Comparison of ENCODE assay signal across 9 cellular contexts in the genomic region with DNA sequence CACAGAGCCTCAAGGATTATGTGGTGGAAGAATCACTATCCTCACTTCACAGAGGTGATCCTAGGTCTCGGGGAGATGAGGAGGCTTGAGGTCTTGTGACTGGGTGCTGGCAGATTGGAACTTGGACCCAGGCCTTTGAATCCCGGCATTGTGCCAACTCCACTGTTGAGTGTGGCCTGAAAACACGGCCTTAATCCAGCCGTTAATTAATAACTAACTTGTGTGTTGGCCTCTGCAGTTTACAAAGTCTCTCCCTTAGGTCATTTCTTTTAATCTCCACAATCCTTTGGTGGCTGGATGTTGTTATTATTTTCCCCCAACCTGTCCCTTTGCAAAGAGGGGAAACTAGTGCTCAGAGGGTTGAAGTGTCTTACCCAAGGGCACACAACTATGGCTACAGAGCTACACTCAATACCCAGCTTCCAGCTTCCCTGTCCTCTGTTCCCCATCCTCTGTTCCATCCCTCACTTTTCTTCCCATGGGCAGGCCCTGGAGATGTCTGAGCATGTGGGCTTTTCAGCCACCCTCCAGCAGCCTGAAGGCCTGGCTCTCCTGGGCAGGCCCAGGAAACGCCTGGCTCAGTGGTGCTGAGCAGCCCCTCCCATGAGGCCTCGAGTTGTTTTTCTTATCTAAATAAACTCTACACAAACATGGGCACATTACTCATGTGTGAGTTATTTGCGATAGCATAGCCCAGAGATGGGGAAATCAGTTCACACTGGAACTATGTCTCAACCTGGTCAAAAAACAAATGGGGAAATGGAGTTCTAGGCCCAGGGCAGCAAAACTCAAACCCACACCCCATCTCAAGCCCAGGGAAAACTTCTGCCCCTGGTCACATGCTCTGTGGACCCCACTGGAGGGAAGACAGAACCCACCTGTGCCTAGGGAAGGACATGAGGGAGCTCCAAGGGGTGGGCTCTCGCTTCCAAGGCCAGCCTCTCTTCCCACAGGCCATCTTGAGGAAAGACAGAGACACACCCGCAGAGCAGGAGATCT. TPM values are rescaled to one million over a fixed set of nuclear protein-coding genes. Genes with fewer than 3 reads are reported as not detected.
DNase-seq lines count a peak whose midpoint lies in the region; ATAC-seq and TF ChIP-seq lines count a peak whose summit lies in the region.
"Had no signal": no experiment of that assay in that cellular context is flagged by ENCODE, and none has a peak within 500 bp of the region (broad histone marks: within the 10 kb centered on the region; RNA-seq: fewer than 3 reads in every experiment).

No MANE protein-coding gene starts in this region.

- peak overlapping the region; percentile 95 for H3K27ac Mint-ChIP-seq in HFFc6
- H3K27ac Mint-ChIP-seq in activated T-cell treated with anti-CD3 and anti-CD28 coated beads, Interleukin-2, amount 50 U/mL, for 72 hours = no peak overlapping the region

- peak overlapping the region; percentile 7 for H3K4me3 ChIP-seq in adipocyte (ENCODE audit: low read length)
- no peak overlapping the region for H3K4me3 ChIP-seq in stomach
- no peak overlapping the region for H3K4me3 ChIP-seq in dorsolateral prefrontal cortex

- TF ChIP-seq CTCF in HFFc6 (IDR thresholded peaks at IDR 0.05) = no peak
- no peak for TF ChIP-seq CTCF in stomach (IDR thresholded peaks at IDR 0.05)
- TF ChIP-seq CTCF in dorsolateral prefrontal cortex (IDR thresholded peaks at IDR 0.05 in 54 of 56, conservative IDR thresholded peaks at IDR 0.05 in 2 of 56; ENCODE audit: low read depth in 1 of 56, partially characterized antibody in 56 of 56) = no peak

- no peak for TF ChIP-seq POLR2A in stomach (IDR thresholded peaks at IDR 0.05)

- 32 to 40% (median 32%) methylated on average over 9 of the region's 9 CpGs for WGBS in stomach, 5 donors

- peak overlapping the region; percentile 75 for H3K9ac ChIP-seq in adipocyte (ENCODE audit: low read length)

- H3K27me3 ChIP-seq in adipocyte (replicated peaks; ENCODE audit: control insufficient read depth, insufficient read depth, low read length) (no peaks in the 10 kb centered on the region), stomach (no peaks in the 10 kb centered on the region), dorsolateral prefrontal cortex (no peaks in the 10 kb centered on the region)

- H3K27ac ChIP-seq in stomach (peak overlapping the region; percentile 89 to 96 (median 94)), dorsolateral prefrontal cortex (peak overlapping the region in 20 of 59 donors; percentile 2 to 78 (median 49))

- intact Hi-C loops in stomach (cut with DNase I; ENCODE audit: low total_unique reads) (no loop called here), dorsolateral prefrontal cortex (cut with DNase I) (no loop called here)

- H3K4me1 ChIP-seq in adipocyte (ENCODE audit: control insufficient read depth, insufficient read depth, low read length) (peaks cover 50% of the 10 kb centered on the region), stomach (peaks cover 49 to 61% (median 55%) of the 10 kb centered on the region in 4 donors)

- H3K36me3 Mint-ChIP-seq in HFFc6 (ENCODE audit: low read depth) = no peaks in the 10 kb centered on the region
- H3K36me3 Mint-ChIP-seq in activated T-cell treated with anti-CD3 and anti-CD28 coated beads, Interleukin-2, amount 50 U/mL, for 72 hours (ENCODE audit: insufficient read depth in 2 of 2) = no peaks in the 10 kb centered on the region

- no peaks in the 10 kb centered on the region; the same call in 1 of the 2 replicates for H3K27me3 Mint-ChIP-seq in HFFc6 (ENCODE audit: insufficient read depth)
- no peaks in the 10 kb centered on the region for H3K27me3 Mint-ChIP-seq in activated T-cell treated with anti-CD3 and anti-CD28 coated beads, Interleukin-2, amount 50 U/mL, for 72 hours (ENCODE audit: low read depth)

- no peaks in the 10 kb centered on the region for H3K9me3 ChIP-seq in adipocyte (ENCODE audit: control insufficient read depth, low read length)
- H3K9me3 ChIP-seq in stomach = no peaks in the 10 kb centered on the region

- H3K4me1 Mint-ChIP-seq in HFFc6 (ENCODE audit: low read depth) = peaks cover 49% of the 10 kb centered on the region
- H3K4me1 Mint-ChIP-seq in activated T-cell treated with anti-CD3 and anti-CD28 coated beads, Interleukin-2, amount 50 U/mL, for 72 hours (ENCODE audit: low read depth) = peaks cover 12% of the 10 kb centered on the region

- no peak for TF ChIP-seq EP300 in stomach (IDR thresholded peaks at IDR 0.05)

- H3K36me3 ChIP-seq in adipocyte (ENCODE audit: control insufficient read depth, insufficient read depth, low read length, severe bottlenecking) (no peaks in the 10 kb centered on the region), stomach (no peaks in the 10 kb centered on the region)

- H3K4me3 Mint-ChIP-seq in HFFc6 = peak overlapping the region; percentile 58
- H3K4me3 Mint-ChIP-seq in activated T-cell treated with anti-CD3 and anti-CD28 coated beads, Interleukin-2, amount 50 U/mL, for 72 hours = no peak overlapping the region

- DNase-seq in HFFc6 = peak; percentile 93
- DNase-seq in adipocyte (ENCODE audit: low read depth) = peak; percentile 91
- DNase-seq in hepatic stellate cell (ENCODE audit: low spot score) = peak; percentile 65
- peak; percentile 92 for DNase-seq in stomach
- no peak for DNase-seq in activated T-cell treated with anti-CD3 and anti-CD28 coated beads, Interleukin-2, amount 50 U/mL, for 72 hours
- DNase-seq in ecto neural progenitor cell (ENCODE audit: low spot score) = no peak
- DNase-seq in dorsolateral prefrontal cortex = no peak
- no peak for DNase-seq in effector CD4-positive, alpha-beta T cell
- DNase-seq: NCI-H1436 had no signal

- no peaks in the 10 kb centered on the region for H3K9me3 Mint-ChIP-seq in HFFc6
- H3K9me3 Mint-ChIP-seq in activated T-cell treated with anti-CD3 and anti-CD28 coated beads, Interleukin-2, amount 50 U/mL, for 72 hours = no peaks in the 10 kb centered on the region

- no peak for ATAC-seq in activated T-cell treated with anti-CD3 and anti-CD28 coated beads, Interleukin-2, amount 50 U/mL, for 72 hours (replicated peaks in 1 of 2)

RNA-seq across cellular contexts. Expression of a gene that starts 16.8 kb away (rescaled TPM):
- 100 to 1,000 TPM in 4 of 6 experiments, 10 to 100 TPM in 2; 54.3 to 132 (median 118) TPM for total RNA-seq in HFFc6 (2021; fragmentation: NEBNext Ultra II Directional; extraction: Animal tissue kit (Norgen Biotek cat#: 25700))
- total RNA-seq in stomach (100 to 1,000 TPM in 1 of 5 donors, 10 to 100 TPM in 4; 22.8 to 103 (median 48.1) TPM), dorsolateral prefrontal cortex (10 to 100 TPM; 14.8 to 63.4 (median 37.5) TPM)
- polyA plus RNA-seq in stomach = 10 to 100 TPM in 2 of 3 donors, 1 to 10 TPM in 1; 6.8 to 18.2 (median 10.7) TPM
- 10 to 100 TPM; 47.4 to 68.9 TPM for total RNA-seq in activated T-cell treated with anti-CD3 and anti-CD28 coated beads, Interleukin-2, amount 50 U/mL, for 72 hours

Comparison
In these comparisons a context has a peak if more than half of its experiments do, and no peak if none do; other contexts are left out.
1. DNase-seq: peak in HFFc6 (single experiment), adipocyte (single experiment), hepatic stellate cell (single experiment) and stomach (single experiment); none in activated T-cell treated with anti-CD3 and anti-CD28 coated beads, Interleukin-2, amount 50 U/mL, for 72 hours (0 of 2), ecto neural progenitor cell (single experiment), dorsolateral prefrontal cortex (0 of 10) and effector CD4-positive, alpha-beta T cell (single experiment).